In the genomic region with DNA sequence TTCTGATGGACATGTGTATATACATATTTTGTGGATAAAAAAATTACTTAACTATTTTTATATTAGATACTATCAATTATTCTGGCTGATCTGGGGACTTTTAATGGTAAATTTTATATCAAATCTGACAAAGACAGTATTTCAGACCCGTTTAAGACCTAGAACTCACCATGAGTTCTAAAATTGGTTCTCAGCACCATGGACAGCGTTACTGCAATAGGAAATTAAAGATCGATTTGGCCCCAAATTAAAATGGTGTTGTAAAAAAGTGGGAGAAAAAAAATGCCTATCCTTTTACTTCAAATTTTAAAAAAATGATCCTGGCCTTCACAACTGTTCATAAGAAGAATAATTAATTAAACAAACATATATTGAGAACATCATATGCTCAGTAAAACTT, we compare ENCODE assay signal across 11 cellular contexts. TPM values are rescaled to one million over a fixed set of nuclear protein-coding genes. Genes with fewer than 3 reads are reported as not detected.
DNase-seq lines count a peak whose midpoint lies in the region; ATAC-seq, FAIRE-seq and TF ChIP-seq lines count a peak whose summit lies in the region.
"Had no signal": no experiment of that assay in that cellular context is flagged by ENCODE, and none has a peak within 500 bp of the region (broad histone marks: within the 10 kb centered on the region; RNA-seq: fewer than 3 reads in every experiment).

No MANE protein-coding gene starts in this region.

- peaks cover 32% of the 10 kb centered on the region for H3K27me3 Mint-ChIP-seq in nephron progenitor cell (ENCODE audit: low read depth, poor library complexity)
- H3K27me3 Mint-ChIP-seq in natural killer cell treated with Interleukin-12 subunit alpha and Interleukin-12 subunit beta and Interleukin-15 and Interleukin-18, amount 100 ng/mL, for 72 hours = peaks cover 0 to 4% of the 10 kb centered on the region in 2 donors

- no peak for TF ChIP-seq CTCF in nephron progenitor cell (IDR thresholded peaks at IDR 0.05)
- no peak for TF ChIP-seq CTCF in stomach (IDR thresholded peaks at IDR 0.05)

- no peak overlapping the region for H3K27ac Mint-ChIP-seq in nephron progenitor cell
- no peak overlapping the region for H3K27ac Mint-ChIP-seq in natural killer cell treated with Interleukin-12 subunit alpha and Interleukin-12 subunit beta and Interleukin-15 and Interleukin-18, amount 100 ng/mL, for 72 hours
- H3K27ac Mint-ChIP-seq: memory B cell had no signal

- no peaks in the 10 kb centered on the region for H3K36me3 Mint-ChIP-seq in nephron progenitor cell (ENCODE audit: low read depth)
- no peaks in the 10 kb centered on the region for H3K36me3 Mint-ChIP-seq in natural killer cell treated with Interleukin-12 subunit alpha and Interleukin-12 subunit beta and Interleukin-15 and Interleukin-18, amount 100 ng/mL, for 72 hours
- H3K36me3 Mint-ChIP-seq: memory B cell had no signal

- FAIRE-seq in endometrium (lab: Jason Lieb, UNC) = peak; percentile 54

- no peak overlapping the region for H3K27ac ChIP-seq in stomach
- H3K27ac ChIP-seq: suprapubic skin had no signal

- H3K27me3 ChIP-seq in stomach = no peaks in the 10 kb centered on the region
- H3K27me3 ChIP-seq: suprapubic skin had no signal

- no peaks in the 10 kb centered on the region for H3K9me3 ChIP-seq in stomach
- H3K9me3 ChIP-seq: suprapubic skin had no signal

- intact Hi-C loops in stomach (cut with DNase I; ENCODE audit: low total_unique reads) = no loop called here

- no peaks in the 10 kb centered on the region for H3K9me3 Mint-ChIP-seq in nephron progenitor cell
- no peaks in the 10 kb centered on the region for H3K9me3 Mint-ChIP-seq in natural killer cell treated with Interleukin-12 subunit alpha and Interleukin-12 subunit beta and Interleukin-15 and Interleukin-18, amount 100 ng/mL, for 72 hours
- H3K9me3 Mint-ChIP-seq: memory B cell had no signal

- TF ChIP-seq POLR2A in stomach (IDR thresholded peaks at IDR 0.05) = no peak

- ATAC-seq in HG02642 (IDR thresholded peaks at IDR 0.05; ENCODE audit: poor library complexity, unreplicated experiment) = no peak
- ATAC-seq in natural killer cell treated with Interleukin-12 subunit alpha and Interleukin-12 subunit beta and Interleukin-15 and Interleukin-18, amount 100 ng/mL, for 72 hours = no peak
- ATAC-seq: Panc1 had no signal

- H3K36me3 ChIP-seq in stomach = no peaks in the 10 kb centered on the region
- H3K36me3 ChIP-seq: suprapubic skin had no signal

- no peaks in the 10 kb centered on the region for H3K4me1 Mint-ChIP-seq in nephron progenitor cell
- H3K4me1 Mint-ChIP-seq in natural killer cell treated with Interleukin-12 subunit alpha and Interleukin-12 subunit beta and Interleukin-15 and Interleukin-18, amount 100 ng/mL, for 72 hours (ENCODE audit: low read depth in 2 of 2) = no peaks in the 10 kb centered on the region
- H3K4me1 Mint-ChIP-seq: memory B cell had no signal

- no peaks in the 10 kb centered on the region for H3K4me1 ChIP-seq in stomach
- H3K4me1 ChIP-seq: suprapubic skin had no signal

- DNase-seq in NOMO-1 treated with DMSO at 0.1 percent for 48 hours (lab: John Stamatoyannopoulos, UW; ENCODE audit: unreplicated experiment) = peak; percentile 1
- DNase-seq in NOMO-1 (lab: John Stamatoyannopoulos, UW; ENCODE audit: unreplicated experiment in 2 of 2) = no peak
- DNase-seq in NCI-H1048 (lab: John Stamatoyannopoulos, UW) = peak; percentile 5
- peak; percentile 48 for DNase-seq in nephron progenitor cell
- DNase-seq in natural killer cell treated with Interleukin-12 subunit alpha and Interleukin-12 subunit beta and Interleukin-15 and Interleukin-18, amount 100 ng/mL, for 72 hours (ENCODE audit: low spot score) = no peak
- DNase-seq in stomach = no peak

- no peak overlapping the region for H3K4me3 Mint-ChIP-seq in nephron progenitor cell
- no peak overlapping the region for H3K4me3 Mint-ChIP-seq in natural killer cell treated with Interleukin-12 subunit alpha and Interleukin-12 subunit beta and Interleukin-15 and Interleukin-18, amount 100 ng/mL, for 72 hours
- H3K4me3 Mint-ChIP-seq: memory B cell had no signal

- TF ChIP-seq EP300 in stomach (IDR thresholded peaks at IDR 0.05) = no peak

- WGBS in stomach, 5 donors = 4 to 13% (median 9%) methylated on average over 3 of the region's 3 CpGs

- H3K4me3 ChIP-seq in stomach = no peak overlapping the region
- H3K4me3 ChIP-seq: suprapubic skin had no signal

RNA-seq across cellular contexts. Expression of gene SCN2A, which starts 0.9 kb away (rescaled TPM):
- total RNA-seq in natural killer cell treated with Interleukin-12 subunit alpha and Interleukin-12 subunit beta and Interleukin-15 and Interleukin-18, amount 100 ng/mL, for 72 hours = not detected
- 1 to 10 TPM in 3 of 5 donors, under 1 TPM in 1, not detected in 1; 0.72 to 4.1 (median 2.0) TPM for total RNA-seq in stomach
- polyA plus RNA-seq in stomach = under 1 TPM in 2 of 3 donors, not detected in 1; 0.06 to 0.23 TPM

RNA-seq across cellular contexts. Expression of gene SCN3A, which starts 34.4 kb away (rescaled TPM):
- not detected for total RNA-seq in natural killer cell treated with Interleukin-12 subunit alpha and Interleukin-12 subunit beta and Interleukin-15 and Interleukin-18, amount 100 ng/mL, for 72 hours
- total RNA-seq in stomach = 10 to 100 TPM in 1 of 5 donors, 1 to 10 TPM in 2, under 1 TPM in 1, not detected in 1; 0.87 to 12.5 (median 3.2) TPM
- polyA plus RNA-seq in stomach = under 1 TPM; under 0.01 to 0.31 (median 0.28) TPM

Comparison
In these comparisons a context has a peak if more than half of its experiments do, and no peak if none do; other contexts are left out.
1. DNase-seq: peak in NOMO-1 treated with DMSO at 0.1 percent for 48 hours (single experiment), NCI-H1048 (single experiment) and nephron progenitor cell (single experiment); none in NOMO-1 (0 of 2), natural killer cell treated with Interleukin-12 subunit alpha and Interleukin-12 subunit beta and Interleukin-15 and Interleukin-18, amount 100 ng/mL, for 72 hours (single experiment) and stomach (single experiment).